14 cellular contexts compared by ENCODE assay signal in the genomic region with DNA sequence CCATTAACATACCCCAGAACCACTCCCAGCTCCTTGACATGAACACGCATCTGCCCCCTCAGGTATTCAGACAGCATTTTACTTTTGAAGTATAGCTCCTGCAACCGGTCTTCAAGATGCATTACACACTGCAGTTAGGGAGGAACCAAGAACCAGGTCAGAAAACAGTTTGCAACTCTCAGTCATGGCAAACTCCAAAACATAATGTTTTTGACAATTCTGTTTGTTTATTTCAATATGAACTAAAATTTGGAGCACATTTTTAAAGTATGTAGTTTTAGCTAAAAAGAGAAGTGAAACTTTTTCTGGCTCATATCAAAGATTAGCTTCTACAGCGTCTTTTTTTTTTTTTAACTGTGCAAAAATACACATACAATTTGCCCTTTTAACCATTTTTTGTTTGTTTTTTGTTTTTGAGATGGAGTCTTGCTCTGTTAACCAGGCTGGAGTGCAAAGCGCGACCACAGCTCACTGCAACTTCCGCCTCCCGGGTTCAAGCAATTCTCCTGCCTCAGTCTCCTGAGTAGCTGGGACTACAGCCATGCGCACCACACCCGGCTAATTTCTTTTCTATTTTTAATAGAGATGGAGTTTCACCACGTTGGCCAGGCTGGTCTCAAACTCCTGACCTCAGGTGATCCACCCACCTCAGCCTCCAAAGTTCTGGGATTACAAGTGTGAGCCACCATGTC. TPM values are rescaled to one million over a fixed set of nuclear protein-coding genes. Genes with fewer than 3 reads are reported as not detected.
DNase-seq lines count a peak whose midpoint lies in the region; ATAC-seq, FAIRE-seq and TF ChIP-seq lines count a peak whose summit lies in the region.
"Had no signal": no experiment of that assay in that cellular context is flagged by ENCODE, and none has a peak within 500 bp of the region (broad histone marks: within the 10 kb centered on the region; RNA-seq: fewer than 3 reads in every experiment).

No MANE protein-coding gene starts in this region.

- POLR2A ChIA-PET in activated CD4-positive, alpha-beta T cell treated with anti-CD3 and anti-CD28 coated beads, Interleukin-2, amount 10 ng/mL, durations not matched to agents 7 days and 5 days (lab: Charles Lee) = no interaction called here

- no peak for DNase-seq in activated CD4-positive, alpha-beta T cell treated with anti-CD3 and anti-CD28 coated beads, Interleukin-2, amount 10 ng/mL, durations not matched to agents 7 days and 5 days
- no peak for DNase-seq in activated CD4-positive, alpha-beta T cell treated with anti-CD3 and anti-CD28 coated beads for 1 hour
- DNase-seq in AG08396 (ENCODE audit: low spot score) = no peak
- no peak for DNase-seq in NCI-H2081 (lab: John Stamatoyannopoulos, UW)
- DNase-seq in pancreas = no peak
- DNase-seq: activated CD4-positive, alpha-beta T cell treated with anti-CD3 and anti-CD28 coated beads for 36 hours; naive thymus-derived CD4-positive, alpha-beta T cell; NCI-H187; stimulated activated naive CD4-positive, alpha-beta T cell treated with Interleukin-2 at 50 U/mL for 16 hours had no signal

- H3K4me3 Mint-ChIP-seq in activated CD4-positive, alpha-beta T cell treated with anti-CD3 and anti-CD28 coated beads, Interleukin-2, amount 10 ng/mL, durations not matched to agents 7 days and 5 days = no peak overlapping the region
- H3K4me3 Mint-ChIP-seq in stimulated activated memory B cell treated with anti-CD40 and anti-IgM and Interleukin-4, amounts not matched to agents 10 μg/mL and 1 μg/mL and 100 μg/mL, for 72 hours = peak overlapping the region; percentile 78
- H3K4me3 Mint-ChIP-seq: activated CD4-positive, alpha-beta T cell treated with anti-CD3 and anti-CD28 coated beads for 36 hours; naive thymus-derived CD4-positive, alpha-beta T cell had no signal

- FAIRE-seq in pancreas (lab: Jason Lieb, UNC) = no peak
- FAIRE-seq: endometrium had no signal

- peaks cover 0 to 10% (median 0%) of the 10 kb centered on the region in 3 donors for H3K36me3 ChIP-seq in pancreas

- H3K4me1 ChIP-seq in pancreas = no peaks in the 10 kb centered on the region

- intact Hi-C loops in pancreas (cut with DNase I) = no loop called here

- CTCF ChIA-PET in activated CD4-positive, alpha-beta T cell treated with anti-CD3 and anti-CD28 coated beads, Interleukin-2, amount 10 ng/mL, durations not matched to agents 7 days and 5 days (lab: Charles Lee) = no interaction called here

- no peaks in the 10 kb centered on the region for H3K9me3 ChIP-seq in pancreas

- peak; percentile 72 for ATAC-seq in GM21825 (IDR thresholded peaks at IDR 0.05; ENCODE audit: unreplicated experiment)
- ATAC-seq in HG03439 (IDR thresholded peaks at IDR 0.05; ENCODE audit: unreplicated experiment) = peak; percentile 63
- ATAC-seq in stimulated activated memory B cell treated with anti-CD40 and anti-IgM and Interleukin-4, amounts not matched to agents 10 μg/mL and 1 μg/mL and 100 μg/mL, for 72 hours = peak; percentile 93
- ATAC-seq in pancreas = no peak
- ATAC-seq: activated CD4-positive, alpha-beta T cell treated with anti-CD3 and anti-CD28 coated beads for 36 hours; naive thymus-derived CD4-positive, alpha-beta T cell; Right ventricle myocardium inferior had no signal

- H3K36me3 Mint-ChIP-seq in activated CD4-positive, alpha-beta T cell treated with anti-CD3 and anti-CD28 coated beads, Interleukin-2, amount 10 ng/mL, durations not matched to agents 7 days and 5 days (ENCODE audit: low read depth) = peaks cover 53% of the 10 kb centered on the region
- peaks cover 39% of the 10 kb centered on the region for H3K36me3 Mint-ChIP-seq in stimulated activated memory B cell treated with anti-CD40 and anti-IgM and Interleukin-4, amounts not matched to agents 10 μg/mL and 1 μg/mL and 100 μg/mL, for 72 hours

- WGBS in pancreas, 2 donors = 88 to 91% methylated on average over 10 of the region's 10 CpGs

- no peaks in the 10 kb centered on the region for H3K9me3 Mint-ChIP-seq in activated CD4-positive, alpha-beta T cell treated with anti-CD3 and anti-CD28 coated beads, Interleukin-2, amount 10 ng/mL, durations not matched to agents 7 days and 5 days
- peaks cover 7% of the 10 kb centered on the region for H3K9me3 Mint-ChIP-seq in stimulated activated memory B cell treated with anti-CD40 and anti-IgM and Interleukin-4, amounts not matched to agents 10 μg/mL and 1 μg/mL and 100 μg/mL, for 72 hours
- H3K9me3 Mint-ChIP-seq: naive thymus-derived CD4-positive, alpha-beta T cell had no signal

- TF ChIP-seq CTCF in pancreas (IDR thresholded peaks at IDR 0.05) = no peak

- no peaks in the 10 kb centered on the region for H3K27me3 Mint-ChIP-seq in activated CD4-positive, alpha-beta T cell treated with anti-CD3 and anti-CD28 coated beads, Interleukin-2, amount 10 ng/mL, durations not matched to agents 7 days and 5 days
- H3K27me3 Mint-ChIP-seq in stimulated activated memory B cell treated with anti-CD40 and anti-IgM and Interleukin-4, amounts not matched to agents 10 μg/mL and 1 μg/mL and 100 μg/mL, for 72 hours = no peaks in the 10 kb centered on the region
- H3K27me3 Mint-ChIP-seq: activated CD4-positive, alpha-beta T cell treated with anti-CD3 and anti-CD28 coated beads for 36 hours; naive thymus-derived CD4-positive, alpha-beta T cell had no signal

- peak overlapping the region; percentile 9 for H3K27ac Mint-ChIP-seq in activated CD4-positive, alpha-beta T cell treated with anti-CD3 and anti-CD28 coated beads, Interleukin-2, amount 10 ng/mL, durations not matched to agents 7 days and 5 days
- peak overlapping the region; percentile 79 for H3K27ac Mint-ChIP-seq in stimulated activated memory B cell treated with anti-CD40 and anti-IgM and Interleukin-4, amounts not matched to agents 10 μg/mL and 1 μg/mL and 100 μg/mL, for 72 hours
- H3K27ac Mint-ChIP-seq: activated CD4-positive, alpha-beta T cell treated with anti-CD3 and anti-CD28 coated beads for 36 hours had no signal

- no peaks in the 10 kb centered on the region for H3K27me3 ChIP-seq in pancreas

- H3K27ac ChIP-seq in pancreas = no peak overlapping the region

- H3K4me1 Mint-ChIP-seq in activated CD4-positive, alpha-beta T cell treated with anti-CD3 and anti-CD28 coated beads, Interleukin-2, amount 10 ng/mL, durations not matched to agents 7 days and 5 days = peaks cover 4% of the 10 kb centered on the region
- H3K4me1 Mint-ChIP-seq in stimulated activated memory B cell treated with anti-CD40 and anti-IgM and Interleukin-4, amounts not matched to agents 10 μg/mL and 1 μg/mL and 100 μg/mL, for 72 hours = peaks cover 19% of the 10 kb centered on the region
- H3K4me1 Mint-ChIP-seq: activated CD4-positive, alpha-beta T cell treated with anti-CD3 and anti-CD28 coated beads for 36 hours; naive thymus-derived CD4-positive, alpha-beta T cell had no signal

- H3K4me3 ChIP-seq in pancreas = no peak overlapping the region

RNA-seq across cellular contexts. Expression of gene RAPGEF6, which starts 12.2 kb away (rescaled TPM):
- 10 to 100 TPM; 43.9 to 47.8 TPM for total RNA-seq in activated CD4-positive, alpha-beta T cell treated with anti-CD3 and anti-CD28 coated beads, Interleukin-2, amount 10 ng/mL, durations not matched to agents 7 days and 5 days
- total RNA-seq in pancreas = 10 to 100 TPM in 1 of 6 donors, 1 to 10 TPM in 5; 5.3 to 13.2 (median 7.2) TPM
- 1 to 10 TPM; 1.7 to 2.7 TPM for polyA plus RNA-seq in pancreas

Comparison
In these comparisons a context has a peak if more than half of its experiments do, and no peak if none do; other contexts are left out.
1. ATAC-seq: peak in GM21825 (single experiment), HG03439 (single experiment) and stimulated activated memory B cell treated with anti-CD40 and anti-IgM and Interleukin-4, amounts not matched to agents 10 μg/mL and 1 μg/mL and 100 μg/mL, for 72 hours (single experiment); none in pancreas (0 of 4).